In the genomic region with DNA sequence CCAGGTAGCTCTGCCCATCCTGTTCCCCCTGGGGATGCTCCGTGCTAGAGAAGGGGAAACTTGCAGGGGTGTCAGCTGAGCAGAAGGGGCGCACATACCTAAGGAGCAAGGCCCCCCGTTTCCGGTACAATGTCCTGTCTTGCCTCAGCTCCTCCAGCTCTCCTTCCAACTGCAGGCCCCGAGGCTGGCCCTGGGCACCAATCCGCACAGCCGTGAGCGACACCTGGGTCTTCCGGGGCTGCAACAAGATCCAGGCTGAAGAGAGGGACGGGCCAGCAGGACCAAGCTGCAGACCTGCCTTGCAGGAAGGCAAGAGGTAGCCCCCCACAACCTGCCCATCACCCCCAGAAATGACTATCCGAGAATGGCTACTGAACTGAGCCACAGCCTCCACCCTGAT, we compare ENCODE assay signal across 32 cellular contexts.
"Had no signal": no experiment of that assay in that cellular context is flagged by ENCODE, and none has a peak within 500 bp of the region (broad histone marks: within the 10 kb centered on the region; RNA-seq: fewer than 3 reads in every experiment).

No MANE protein-coding gene starts in this region.

- H3K4me3 ChIP-seq: adrenal gland, ascending aorta, body of pancreas, breast epithelium, cardiac muscle cell had no signal

- ATAC-seq: activated naive CD4-positive, alpha-beta T cell treated with anti-CD3 and anti-CD28 coated beads, Interleukin-2, amount 50 U/mL, for 72 hours; activated naive CD8-positive, alpha-beta T cell treated with anti-CD3 and anti-CD28 coated beads, Interleukin-2, amount 50 U/mL, for 24 hours; activated T-cell treated with anti-CD3 and anti-CD28 coated beads, Interleukin-2, amount 50 U/mL, for 4 hours; activated T-cell treated with anti-CD3 and anti-CD28 coated beads, Interleukin-2, amount 50 U/mL, for 72 hours; activated T-helper 17 cell treated with anti-CD3 and anti-CD28 coated beads, Interleukin-2, amount 50 U/mL, for 72 hours; body of pancreas had no signal

- H3K9me3 ChIP-seq: adrenal gland, ascending aorta, body of pancreas, breast epithelium had no signal

- H3K27me3 ChIP-seq: adrenal gland, ascending aorta, body of pancreas, brain microvascular endothelial cell, breast epithelium, cardiac muscle cell had no signal

- H3K27ac ChIP-seq: adrenal gland, ascending aorta, body of pancreas, brain microvascular endothelial cell, breast epithelium, cardiac muscle cell had no signal

- H3K4me1 ChIP-seq: adrenal gland, body of pancreas, breast epithelium had no signal

- H3K36me3 ChIP-seq: adrenal gland, ascending aorta, brain microvascular endothelial cell, breast epithelium, cardiac muscle cell had no signal

- DNase-seq: activated effector memory CD4-positive, alpha-beta T cell treated with anti-CD3 and anti-CD28 coated beads, Interleukin-2, amount 50 U/mL, for 16 hours; activated effector memory CD4-positive, alpha-beta T cell treated with Interleukin-2 at 50 U/mL for 16 hours; activated gamma-delta T cell; activated gamma-delta T cell treated with Interleukin-2 at 50 U/mL for 16 hours; activated naive CD4-positive, alpha-beta T cell; activated naive CD4-positive, alpha-beta T cell treated with anti-CD3 and anti-CD28 coated beads for 36 hours; activated naive CD4-positive, alpha-beta T cell treated with anti-CD3 and anti-CD28 coated beads, Interleukin-2, amount 10 ng/mL, durations not matched to agents 7 days and 5 days; activated naive CD4-positive, alpha-beta T cell treated with anti-CD3 and anti-CD28 coated beads, Interleukin-2, amount 50 U/mL, for 16 hours; activated naive CD4-positive, alpha-beta T cell treated with Interleukin-2 at 50 U/mL for 16 hours; activated naive CD8-positive, alpha-beta T cell treated with anti-CD3 and anti-CD28 coated beads for 36 hours; activated naive CD8-positive, alpha-beta T cell treated with anti-CD3 and anti-CD28 coated beads, Interleukin-2, amount 10 ng/mL, durations not matched to agents 7 days and 5 days; activated naive CD8-positive, alpha-beta T cell treated with anti-CD3 and anti-CD28 coated beads, Interleukin-2, amount 50 U/mL, for 24 hours; activated T-cell treated with anti-CD3 and anti-CD28 coated beads, Interleukin-2, amount 50 U/mL, for 1 hour; activated T-cell treated with anti-CD3 and anti-CD28 coated beads, Interleukin-2, amount 50 U/mL, for 24 hours; activated T-cell treated with anti-CD3 and anti-CD28 coated beads, Interleukin-2, amount 50 U/mL, for 4 hours; activated T-cell treated with anti-CD3 and anti-CD28 coated beads, Interleukin-2, amount 50 U/mL, for 48 hours; activated T-cell treated with anti-CD3 and anti-CD28 coated beads, Interleukin-2, amount 50 U/mL, for 72 hours; adrenal gland; amniotic stem cell; amygdala; anterior cingulate cortex; aorta; body of pancreas; brain microvascular endothelial cell; caudate nucleus; central memory CD4-positive, alpha-beta T cell; cerebellar nuclear complex had no signal
